Comparison of ENCODE assay signal across 25 cellular contexts in genomic region chr11:19669511-19669910, GRCh38. TPM values are rescaled to one million over a fixed set of nuclear protein-coding genes. Genes with fewer than 3 reads are reported as not detected.
"Had no signal": no experiment of that assay in that cellular context is flagged by ENCODE, and none has a peak within 500 bp of the region (broad histone marks: within the 10 kb centered on the region; RNA-seq: fewer than 3 reads in every experiment).

No MANE protein-coding gene starts in this region.

- H3K36me3 Mint-ChIP-seq: activated naive CD8-positive, alpha-beta T cell treated with anti-CD3 and anti-CD28 coated beads, Interleukin-2, amount 10 ng/mL, durations not matched to agents 7 days and 5 days; mesothelial cell of epicardium; stimulated activated effector memory CD8-positive, alpha-beta T cell treated with anti-CD3 and anti-CD28 coated beads, Interleukin-12 subunit alpha, Interleukin-12 subunit beta, amount 100 ng/mL, for 72 hours had no signal

- H3K27me3 ChIP-seq: hepatocyte, right lobe of liver, stomach, testis, upper lobe of left lung had no signal

- H3K79me2 ChIP-seq: hepatocyte, parathyroid adenoma had no signal

- H2AFZ ChIP-seq: hepatocyte, parathyroid adenoma had no signal

- H3K4me2 ChIP-seq: hepatocyte had no signal

- H3K4me3 Mint-ChIP-seq: activated CD4-positive, alpha-beta memory T cell treated with anti-CD3 and anti-CD28 coated beads, Interleukin-2, amount 10 ng/mL, durations not matched to agents 7 days and 5 days; activated CD4-positive, alpha-beta T cell treated with anti-CD3 and anti-CD28 coated beads, Interleukin-2, amount 10 ng/mL, durations not matched to agents 24 days and 14 days; activated naive CD4-positive, alpha-beta T cell treated with anti-CD3 and anti-CD28 coated beads for 36 hours; activated naive CD8-positive, alpha-beta T cell treated with anti-CD3 and anti-CD28 coated beads, Interleukin-2, amount 10 ng/mL, durations not matched to agents 7 days and 5 days; activated T-cell treated with anti-CD3 and anti-CD28 coated beads, Interleukin-2, amount 50 U/mL, for 72 hours; dendritic cell treated with granulocyte-macrophage colony-stimulating factor and Interleukin-4, amounts not matched to agents 40 ng/mL and 50 ng/mL, for 4 days; mesothelial cell of epicardium; nephron; stimulated activated effector memory CD8-positive, alpha-beta T cell treated with anti-CD3 and anti-CD28 coated beads, Interleukin-12 subunit alpha, Interleukin-12 subunit beta, amount 100 ng/mL, for 72 hours had no signal

- H3K36me3 ChIP-seq: cardiac muscle cell, left ventricle myocardium inferior, right lobe of liver, stomach, upper lobe of left lung had no signal

- H3K27ac ChIP-seq: cardiac muscle cell, hepatocyte, left ventricle myocardium inferior, parathyroid adenoma, right lobe of liver, stomach, testis, upper lobe of left lung had no signal

- ATAC-seq: activated T-cell treated with anti-CD3 and anti-CD28 coated beads, Interleukin-2, amount 50 U/mL, for 72 hours; stimulated activated effector memory CD8-positive, alpha-beta T cell treated with anti-CD3 and anti-CD28 coated beads, Interleukin-12 subunit alpha, Interleukin-12 subunit beta, amount 100 ng/mL, for 72 hours had no signal

- H3K27ac Mint-ChIP-seq: activated CD4-positive, alpha-beta memory T cell treated with anti-CD3 and anti-CD28 coated beads, Interleukin-2, amount 10 ng/mL, durations not matched to agents 7 days and 5 days; activated CD4-positive, alpha-beta T cell treated with anti-CD3 and anti-CD28 coated beads, Interleukin-2, amount 10 ng/mL, durations not matched to agents 24 days and 14 days; activated naive CD4-positive, alpha-beta T cell treated with anti-CD3 and anti-CD28 coated beads for 36 hours; activated naive CD8-positive, alpha-beta T cell treated with anti-CD3 and anti-CD28 coated beads, Interleukin-2, amount 10 ng/mL, durations not matched to agents 7 days and 5 days; activated T-cell treated with anti-CD3 and anti-CD28 coated beads, Interleukin-2, amount 50 U/mL, for 72 hours; dendritic cell treated with granulocyte-macrophage colony-stimulating factor and Interleukin-4, amounts not matched to agents 40 ng/mL and 50 ng/mL, for 4 days; mesothelial cell of epicardium; stimulated activated effector memory CD8-positive, alpha-beta T cell treated with anti-CD3 and anti-CD28 coated beads, Interleukin-12 subunit alpha, Interleukin-12 subunit beta, amount 100 ng/mL, for 72 hours had no signal

- DNase-seq: activated CD4-positive, alpha-beta memory T cell treated with anti-CD3 and anti-CD28 coated beads, Interleukin-2, amount 10 ng/mL, durations not matched to agents 7 days and 5 days; activated CD4-positive, alpha-beta T cell treated with anti-CD3 and anti-CD28 coated beads, Interleukin-2, amount 10 ng/mL, durations not matched to agents 24 days and 14 days; activated effector memory CD4-positive, alpha-beta T cell treated with Interleukin-2 at 50 U/mL for 16 hours; activated naive CD4-positive, alpha-beta T cell treated with anti-CD3 and anti-CD28 coated beads for 36 hours; activated naive CD8-positive, alpha-beta T cell treated with anti-CD3 and anti-CD28 coated beads, Interleukin-2, amount 10 ng/mL, durations not matched to agents 7 days and 5 days; activated T-cell treated with anti-CD3 and anti-CD28 coated beads, Interleukin-2, amount 50 U/mL, for 72 hours; amniotic stem cell; effector CD4-positive, alpha-beta T cell; erythroblast; glutamatergic neuron; kidney glomerular epithelial cell; left ventricle myocardium inferior; right lobe of liver; small intestine; stimulated activated CD4-positive, alpha-beta T cell treated with anti-CD3 and anti-CD28 coated beads, Interleukin-2, amount 100 ng/mL, for 24 hours; stomach; testis; upper lobe of left lung had no signal

- H3K9me3 ChIP-seq: left ventricle myocardium inferior, right lobe of liver, stomach, testis, upper lobe of left lung had no signal

- H3K4me1 ChIP-seq: parathyroid adenoma had no signal

- H3K4me1 Mint-ChIP-seq: activated CD4-positive, alpha-beta memory T cell treated with anti-CD3 and anti-CD28 coated beads, Interleukin-2, amount 10 ng/mL, durations not matched to agents 7 days and 5 days; activated CD4-positive, alpha-beta T cell treated with anti-CD3 and anti-CD28 coated beads, Interleukin-2, amount 10 ng/mL, durations not matched to agents 24 days and 14 days; stimulated activated effector memory CD8-positive, alpha-beta T cell treated with anti-CD3 and anti-CD28 coated beads, Interleukin-12 subunit alpha, Interleukin-12 subunit beta, amount 100 ng/mL, for 72 hours had no signal

- H3K4me3 ChIP-seq: cardiac muscle cell, hepatocyte, left ventricle myocardium inferior, right lobe of liver, stomach, testis, upper lobe of left lung had no signal

- H3K9me3 Mint-ChIP-seq: activated CD4-positive, alpha-beta memory T cell treated with anti-CD3 and anti-CD28 coated beads, Interleukin-2, amount 10 ng/mL, durations not matched to agents 7 days and 5 days; activated CD4-positive, alpha-beta T cell treated with anti-CD3 and anti-CD28 coated beads, Interleukin-2, amount 10 ng/mL, durations not matched to agents 24 days and 14 days; activated naive CD4-positive, alpha-beta T cell treated with anti-CD3 and anti-CD28 coated beads for 36 hours; activated naive CD8-positive, alpha-beta T cell treated with anti-CD3 and anti-CD28 coated beads, Interleukin-2, amount 10 ng/mL, durations not matched to agents 7 days and 5 days; activated T-cell treated with anti-CD3 and anti-CD28 coated beads, Interleukin-2, amount 50 U/mL, for 72 hours; dendritic cell treated with granulocyte-macrophage colony-stimulating factor and Interleukin-4, amounts not matched to agents 40 ng/mL and 50 ng/mL, for 4 days; mesothelial cell of epicardium; nephron; stimulated activated effector memory CD8-positive, alpha-beta T cell treated with anti-CD3 and anti-CD28 coated beads, Interleukin-12 subunit alpha, Interleukin-12 subunit beta, amount 100 ng/mL, for 72 hours had no signal

- H3K27me3 Mint-ChIP-seq: activated CD4-positive, alpha-beta memory T cell treated with anti-CD3 and anti-CD28 coated beads, Interleukin-2, amount 10 ng/mL, durations not matched to agents 7 days and 5 days; dendritic cell treated with granulocyte-macrophage colony-stimulating factor and Interleukin-4, amounts not matched to agents 40 ng/mL and 50 ng/mL, for 4 days had no signal

- H3K9ac ChIP-seq: parathyroid adenoma had no signal

RNA-seq across cellular contexts. Expression of gene NAV2, which starts 43.1 kb away (rescaled TPM):
- total RNA-seq: activated CD4-positive, alpha-beta T cell treated with anti-CD3 and anti-CD28 coated beads, Interleukin-2, amount 10 ng/mL, durations not matched to agents 24 days and 14 days had no signal
